Comparison of ENCODE assay signal across 13 cellular contexts in the genomic region with DNA sequence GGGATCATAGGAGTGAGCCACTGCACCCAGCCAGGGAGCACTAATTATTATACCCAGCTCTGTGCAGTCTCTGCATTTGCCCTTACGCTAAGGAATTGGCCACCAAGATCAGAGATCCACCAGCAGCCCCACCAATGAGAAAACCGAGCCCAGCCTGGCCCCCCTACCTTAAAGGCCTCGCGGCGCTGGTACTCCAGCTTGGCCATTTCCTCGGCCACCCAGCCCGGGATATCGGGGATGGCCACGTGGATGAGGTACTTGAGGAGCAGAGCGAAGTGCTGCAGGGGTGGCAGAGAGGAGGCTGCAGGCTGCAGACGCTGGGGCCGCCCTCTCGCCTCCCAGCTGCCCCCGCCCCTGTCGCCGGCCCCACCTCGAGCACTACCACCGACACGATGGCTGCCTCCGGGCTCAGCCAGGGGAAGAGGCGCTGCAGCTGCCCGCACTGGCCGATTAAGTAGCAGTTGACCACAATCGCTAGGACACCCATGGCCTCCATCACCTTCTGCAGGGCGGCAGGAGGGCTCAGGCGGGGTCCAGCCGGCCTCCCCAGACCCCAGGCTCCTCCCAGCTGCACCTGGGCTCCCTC. TPM values are rescaled to one million over a fixed set of nuclear protein-coding genes. Genes with fewer than 3 reads are reported as not detected.
DNase-seq lines count a peak whose midpoint lies in the region; ATAC-seq, FAIRE-seq and TF ChIP-seq lines count a peak whose summit lies in the region.
"Had no signal": no experiment of that assay in that cellular context is flagged by ENCODE, and none has a peak within 500 bp of the region (broad histone marks: within the 10 kb centered on the region; RNA-seq: fewer than 3 reads in every experiment).

No MANE protein-coding gene starts in this region.

- no peaks in the 10 kb centered on the region for H3K9me3 Mint-ChIP-seq in CD4-positive, alpha-beta memory T cell
- H3K9me3 Mint-ChIP-seq in central memory CD8-positive, alpha-beta T cell = no peaks in the 10 kb centered on the region
- H3K9me3 Mint-ChIP-seq in naive B cell (no peaks in the 10 kb centered on the region), progenitor cell of endocrine pancreas (ENCODE audit: low read depth) (no peaks in the 10 kb centered on the region), CD14-positive monocyte (peaks cover 0 to 9% (median 7%) of the 10 kb centered on the region in 7 donors)

- no peak overlapping the region; the same call in 1 of the 2 replicates for H3K9ac ChIP-seq in HUES48 (ENCODE audit: low read depth, low read length)
- H3K9ac ChIP-seq: BLaER1 had no signal

- no peaks in the 10 kb centered on the region for H3K9me3 ChIP-seq in CD4-positive, alpha-beta memory T cell (ENCODE audit: control insufficient read depth in 1 of 2, low read length in 2 of 2)
- H3K9me3 ChIP-seq in HUES48 (ENCODE audit: control insufficient read depth, insufficient read depth, low read length) (no peaks in the 10 kb centered on the region), small intestine (ENCODE audit: control insufficient read depth, low read depth) (no peaks in the 10 kb centered on the region)
- H3K9me3 ChIP-seq: BLaER1, SJCRH30, vagina had no signal

- intact Hi-C loops in CD4-positive, alpha-beta memory T cell (cut with micrococcal nuclease) = no loop called here
- intact Hi-C loops in CD14-positive monocyte (cut with micrococcal nuclease) = no loop called here

- FAIRE-seq in small intestine (lab: Jason Lieb, UNC) = no peak
- FAIRE-seq: GM18507 had no signal

- no peaks in the 10 kb centered on the region for H3K27me3 ChIP-seq in CD4-positive, alpha-beta memory T cell (ENCODE audit: insufficient read depth, low read length)
- no peaks in the 10 kb centered on the region; the same call in 1 of the 2 replicates for H3K27me3 ChIP-seq in HUES48 (ENCODE audit: control insufficient read depth, insufficient read depth, low read length)
- H3K27me3 ChIP-seq in small intestine (ENCODE audit: control insufficient read depth in 2 of 2, insufficient read depth in 2 of 2, low read length in 2 of 2) = no peaks in the 10 kb centered on the region
- H3K27me3 ChIP-seq: SJCRH30 had no signal

- H3K27ac ChIP-seq in CD4-positive, alpha-beta memory T cell (ENCODE audit: low read depth, low read length) = no peak overlapping the region
- peak overlapping the region; percentile 89 for H3K27ac ChIP-seq in HUES48 (ENCODE audit: low read depth, low read length)
- no peak overlapping the region for H3K27ac ChIP-seq in small intestine (ENCODE audit: low read depth in 1 of 2, low read length in 1 of 2)
- H3K27ac ChIP-seq: BLaER1, SJCRH30, vagina had no signal

- TF ChIP-seq CTCF in progenitor cell of endocrine pancreas (IDR thresholded peaks at IDR 0.05; ENCODE audit: unreplicated experiment) = no peak
- no peak for TF ChIP-seq CTCF in CD14-positive monocyte (IDR thresholded peaks at IDR 0.05)

- whole genome bisulfite sequencing in small intestine, 3 donors = 89 to 92% (median 91%) methylated on average over 27 of the region's 27 CpGs

- H3K36me3 Mint-ChIP-seq in CD4-positive, alpha-beta memory T cell = peaks cover 5 to 6% of the 10 kb centered on the region in 2 donors
- H3K36me3 Mint-ChIP-seq in central memory CD8-positive, alpha-beta T cell (ENCODE audit: insufficient read depth) = peaks cover 2% of the 10 kb centered on the region
- H3K36me3 Mint-ChIP-seq in naive B cell (peaks cover 0 to 5% of the 10 kb centered on the region in 2 donors), progenitor cell of endocrine pancreas (ENCODE audit: insufficient read depth) (peaks cover 14% of the 10 kb centered on the region), CD14-positive monocyte (peaks cover 27 to 51% of the 10 kb centered on the region in 2 donors)

- CTCF ChIA-PET in CD4-positive, alpha-beta memory T cell (lab: Charles Lee; ENCODE audit: partially characterized antibody) = interaction anchor here (0.7 kb wide), 1 partner anchor 20 kb away, joined by 5 read pairs; no protein-coding TSS in a partner anchor

- no peak for ATAC-seq in central memory CD8-positive, alpha-beta T cell (replicated peaks; ENCODE audit: extremely low read depth, poor library complexity, severe bottlenecking)
- ATAC-seq in naive B cell (ENCODE audit: low read depth in 2 of 2) = no peak

- peak overlapping the region in 6 of 8 donors; percentile 8 to 87 (median 64) for H3K4me3 Mint-ChIP-seq in CD4-positive, alpha-beta memory T cell
- H3K4me3 Mint-ChIP-seq in central memory CD8-positive, alpha-beta T cell = peak overlapping the region; percentile 36
- H3K4me3 Mint-ChIP-seq in naive B cell (peak overlapping the region in 5 of 8 donors; percentile 32 to 92 (median 64)), progenitor cell of endocrine pancreas (ENCODE audit: low read depth) (no peak overlapping the region), CD14-positive monocyte (no peak overlapping the region)

- peaks cover 2 to 23% (median 12%) of the 10 kb centered on the region in 4 donors for H3K4me1 Mint-ChIP-seq in CD4-positive, alpha-beta memory T cell
- H3K4me1 Mint-ChIP-seq in central memory CD8-positive, alpha-beta T cell = peaks cover 12% of the 10 kb centered on the region
- H3K4me1 Mint-ChIP-seq in naive B cell = peaks cover 6 to 20% (median 19%) of the 10 kb centered on the region in 3 donors
- peaks cover 4% of the 10 kb centered on the region for H3K4me1 Mint-ChIP-seq in progenitor cell of endocrine pancreas (ENCODE audit: low read depth)
- H3K4me1 Mint-ChIP-seq in CD14-positive monocyte = peaks cover 19% of the 10 kb centered on the region

- H3K27ac Mint-ChIP-seq in CD4-positive, alpha-beta memory T cell = peak overlapping the region in 3 of 7 donors; percentile 23 to 46 (median 43)
- no peak overlapping the region for H3K27ac Mint-ChIP-seq in central memory CD8-positive, alpha-beta T cell (ENCODE audit: low read depth)
- peak overlapping the region in 1 of 6 donors; percentile 84 for H3K27ac Mint-ChIP-seq in naive B cell
- no peak overlapping the region for H3K27ac Mint-ChIP-seq in progenitor cell of endocrine pancreas
- no peak overlapping the region for H3K27ac Mint-ChIP-seq in CD14-positive monocyte

- H3K36me3 ChIP-seq in CD4-positive, alpha-beta memory T cell (ENCODE audit: insufficient read depth, low read length) = no peaks in the 10 kb centered on the region
- H3K36me3 ChIP-seq in HUES48 (ENCODE audit: control insufficient read depth, insufficient read depth, low read length) (peaks cover 22% of the 10 kb centered on the region), small intestine (ENCODE audit: control insufficient read depth in 2 of 2, insufficient read depth in 2 of 2, low read length in 2 of 2) (no peaks in the 10 kb centered on the region)
- H3K36me3 ChIP-seq: SJCRH30, vagina had no signal

- DNase-seq in CD4-positive, alpha-beta memory T cell = no peak
- DNase-seq in central memory CD8-positive, alpha-beta T cell (ENCODE audit: low spot score in 2 of 2) = no peak
- DNase-seq in naive B cell (no peak), progenitor cell of endocrine pancreas (ENCODE audit: low spot score, unreplicated experiment) (no peak), small intestine (no peak), NCI-H774 (lab: John Stamatoyannopoulos, UW) (no peak), CD14-positive monocyte (ENCODE audit: low spot score) (no peak)
- DNase-seq: NCI-H2029, SJCRH30 had no signal

- H3K27me3 Mint-ChIP-seq in CD4-positive, alpha-beta memory T cell = no peaks in the 10 kb centered on the region
- no peaks in the 10 kb centered on the region for H3K27me3 Mint-ChIP-seq in central memory CD8-positive, alpha-beta T cell
- H3K27me3 Mint-ChIP-seq in naive B cell (peaks cover 0 to 10% (median 8%) of the 10 kb centered on the region in 3 donors), progenitor cell of endocrine pancreas (peaks cover 15% of the 10 kb centered on the region), CD14-positive monocyte (ENCODE audit: low read depth in 3 of 3) (peaks cover 27 to 58% (median 30%) of the 10 kb centered on the region in 3 donors)

- no peak overlapping the region for H3K4me3 ChIP-seq in CD4-positive, alpha-beta memory T cell (ENCODE audit: low read length in 2 of 2)
- H3K4me3 ChIP-seq in HUES48 (ENCODE audit: low read depth, low read length) (peak overlapping the region; percentile 65), small intestine (ENCODE audit: low read depth in 1 of 2, low read length in 2 of 2) (no peak overlapping the region)
- H3K4me3 ChIP-seq: SJCRH30 had no signal

- POLR2A ChIA-PET in CD4-positive, alpha-beta memory T cell (lab: Charles Lee; ENCODE audit: partially characterized antibody) = interaction anchor here (0.9 to 1.9 kb wide), 5 partner anchors 8 to 71 kb away, joined by 3 to 12 read pairs (median 5); a partner anchor contains a TSS

- peaks cover 11% of the 10 kb centered on the region for H3K4me1 ChIP-seq in CD4-positive, alpha-beta memory T cell (ENCODE audit: insufficient read depth, low read length)
- H3K4me1 ChIP-seq in HUES48 (ENCODE audit: control insufficient read depth, insufficient read depth, low read length) (0 out of 2 replicates have a peak, but pooled peaks cover 3% of the 10 kb centered on the region), small intestine (ENCODE audit: control insufficient read depth in 2 of 2, insufficient read depth in 1 of 2, low read depth in 1 of 2, low read length in 1 of 2) (peaks cover 0 to 5% of the 10 kb centered on the region in 2 donors)
- H3K4me1 ChIP-seq: SJCRH30 had no signal

RNA-seq across cellular contexts. Expression of a gene that starts 7.5 kb away (rescaled TPM):
- 10 to 100 TPM; 17.7 to 21.5 TPM for total RNA-seq in CD4-positive, alpha-beta memory T cell
- under 1 TPM in 1 of 2 donors, not detected in 1; 0.11 TPM for polyA plus RNA-seq in CD4-positive, alpha-beta memory T cell
- polyA plus RNA-seq in naive B cell (ENCODE audit: low read depth in 6 of 6) (not detected), small intestine (1 to 10 TPM; 1.9 to 5.1 (median 4.1) TPM), CD14-positive monocyte (under 1 TPM in 1 of 2 donors, not detected in 1; 0.11 TPM)
- 45.2 and 45.3 TPM in 2 replicates for total RNA-seq in progenitor cell of endocrine pancreas

RNA-seq across cellular contexts. Expression of a gene that starts 10.2 kb away (rescaled TPM):
- 10 to 100 TPM; 53.7 to 58.4 TPM for total RNA-seq in CD4-positive, alpha-beta memory T cell
- polyA plus RNA-seq in CD4-positive, alpha-beta memory T cell = 10 to 100 TPM in 1 of 2 donors, 1 to 10 TPM in 1; 6.4 to 12.7 TPM
- polyA plus RNA-seq in naive B cell (ENCODE audit: low read depth in 6 of 6) (1 to 10 TPM; 5.6 to 9.7 (median 6.8) TPM), small intestine (10 to 100 TPM in 1 of 3 donors, 1 to 10 TPM in 2; 9.2 to 12.6 (median 9.2) TPM), CD14-positive monocyte (1 to 10 TPM; 1.0 to 1.7 TPM)
- 44.5 and 46.9 TPM in 2 replicates for total RNA-seq in progenitor cell of endocrine pancreas

RNA-seq across cellular contexts. Expression of a gene that starts 17.8 kb away (rescaled TPM):
- total RNA-seq in CD4-positive, alpha-beta memory T cell = 10 to 100 TPM; 36.4 to 42.6 TPM
- 10 to 100 TPM; 31.6 to 42.6 TPM for polyA plus RNA-seq in CD4-positive, alpha-beta memory T cell
- polyA plus RNA-seq in naive B cell (ENCODE audit: low read depth in 6 of 6) (10 to 100 TPM; 16.2 to 25.0 (median 22.6) TPM), small intestine (10 to 100 TPM; 48.6 to 57.5 (median 49.2) TPM), CD14-positive monocyte (10 to 100 TPM; 22.5 to 23.8 TPM)
- total RNA-seq in progenitor cell of endocrine pancreas = 38.6 and 41.4 TPM in 2 replicates

RNA-seq across cellular contexts. Expression of a gene that starts 21.5 kb away (rescaled TPM):
- 10 to 100 TPM; 69.4 to 74.1 TPM for total RNA-seq in CD4-positive, alpha-beta memory T cell
- 100 to 1,000 TPM; 231 to 250 TPM for polyA plus RNA-seq in CD4-positive, alpha-beta memory T cell
- polyA plus RNA-seq in naive B cell (ENCODE audit: low read depth in 6 of 6) (100 to 1,000 TPM; 121 to 189 (median 160) TPM), small intestine (100 to 1,000 TPM; 199 to 404 (median 356) TPM), CD14-positive monocyte (100 to 1,000 TPM; 155 to 208 TPM)
- 54.0 and 54.4 TPM in 2 replicates for total RNA-seq in progenitor cell of endocrine pancreas

RNA-seq across cellular contexts. Expression of a gene that starts 23.9 kb away (rescaled TPM):
- total RNA-seq in CD4-positive, alpha-beta memory T cell = 10 to 100 TPM in 1 of 2 experiments, 1 to 10 TPM in 1; 9.3 to 10.1 TPM
- 1 to 10 TPM; 6.0 to 7.9 TPM for polyA plus RNA-seq in CD4-positive, alpha-beta memory T cell
- 1 to 10 TPM; 6.4 to 8.6 (median 7.4) TPM for polyA plus RNA-seq in naive B cell (ENCODE audit: low read depth in 6 of 6)
- total RNA-seq in progenitor cell of endocrine pancreas = 16.2 and 16.9 TPM in 2 replicates
- 1 to 10 TPM; 2.2 to 5.1 (median 3.5) TPM for polyA plus RNA-seq in small intestine
- polyA plus RNA-seq in CD14-positive monocyte = 10 to 100 TPM; 12.5 to 14.9 TPM

Comparison
In these comparisons a context has a peak if more than half of its experiments do, and no peak if none do; other contexts are left out.
1. H3K4me3 Mint-ChIP-seq: peak in CD4-positive, alpha-beta memory T cell (6 of 8), central memory CD8-positive, alpha-beta T cell (single experiment) and naive B cell (5 of 8); none in progenitor cell of endocrine pancreas (single experiment) and CD14-positive monocyte (0 of 2).